8 cellular contexts compared by ENCODE assay signal in the genomic region with DNA sequence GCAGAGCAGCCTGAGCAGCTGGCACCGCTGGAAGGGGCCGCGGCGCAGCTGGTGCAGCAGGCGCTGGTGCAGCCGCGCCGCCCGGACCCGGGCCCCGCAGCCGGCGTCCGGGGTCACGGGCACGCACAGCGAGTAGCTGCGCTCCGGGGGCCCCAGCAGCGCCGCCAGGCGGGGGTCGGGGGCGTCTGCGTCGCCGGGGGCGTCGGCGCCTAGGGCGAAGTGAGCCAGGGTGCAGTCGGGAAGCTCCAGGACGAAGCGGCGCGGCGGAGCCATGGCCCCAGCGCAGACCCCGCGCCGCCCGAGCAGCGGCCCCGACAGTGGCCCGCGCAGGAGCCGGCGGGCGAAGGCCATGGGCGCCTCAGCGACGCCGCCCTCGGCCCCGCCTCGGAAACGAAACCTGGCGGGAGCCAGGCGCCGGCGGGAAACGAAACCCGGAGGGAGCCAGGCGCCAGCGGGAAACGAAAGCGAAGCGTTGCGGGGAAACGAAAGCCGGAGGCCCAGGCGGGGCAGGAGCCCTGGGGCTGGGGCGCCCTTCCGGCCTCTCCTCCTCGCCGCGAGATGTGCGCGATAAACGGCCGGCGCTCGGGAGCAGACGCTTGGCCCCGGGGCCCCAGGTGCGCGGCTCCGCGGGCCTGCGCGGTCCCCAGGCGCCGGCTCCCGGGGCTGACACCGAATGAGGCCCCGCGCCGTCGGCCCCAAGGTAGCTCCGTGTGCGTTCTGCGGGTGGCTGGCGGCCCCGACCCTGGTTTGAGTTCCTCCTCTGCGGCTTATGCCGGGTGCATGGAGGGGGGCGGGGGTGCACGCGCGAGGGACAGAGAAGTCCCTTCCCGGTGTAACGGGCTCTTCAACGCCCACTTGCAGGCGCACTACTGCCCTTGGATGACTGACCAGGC. TPM values are rescaled to one million over a fixed set of nuclear protein-coding genes. Genes with fewer than 3 reads are reported as not detected.
DNase-seq lines count a peak whose midpoint lies in the region; ATAC-seq and TF ChIP-seq lines count a peak whose summit lies in the region.

A gene with protein sequence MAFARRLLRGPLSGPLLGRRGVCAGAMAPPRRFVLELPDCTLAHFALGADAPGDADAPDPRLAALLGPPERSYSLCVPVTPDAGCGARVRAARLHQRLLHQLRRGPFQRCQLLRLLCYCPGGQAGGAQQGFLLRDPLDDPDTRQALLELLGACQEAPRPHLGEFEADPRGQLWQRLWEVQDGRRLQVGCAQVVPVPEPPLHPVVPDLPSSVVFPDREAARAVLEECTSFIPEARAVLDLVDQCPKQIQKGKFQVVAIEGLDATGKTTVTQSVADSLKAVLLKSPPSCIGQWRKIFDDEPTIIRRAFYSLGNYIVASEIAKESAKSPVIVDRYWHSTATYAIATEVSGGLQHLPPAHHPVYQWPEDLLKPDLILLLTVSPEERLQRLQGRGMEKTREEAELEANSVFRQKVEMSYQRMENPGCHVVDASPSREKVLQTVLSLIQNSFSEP (minus strand): TSS at position 562 of the 893 bp plus-strand sequence. CDS start 211 bp downstream, at position 351.

- peaks cover 35% of the 10 kb centered on the region for H3K36me3 Mint-ChIP-seq in WTC11

- no peaks in the 10 kb centered on the region for H3K27me3 ChIP-seq in layer of hippocampus (ENCODE audit: control insufficient read depth, insufficient read depth, low read length)

- no peak within 1 kb of the TSS for H3K27ac Mint-ChIP-seq in WTC11

- POLR2A ChIA-PET in WTC11 (lab: Charles Lee) = no interaction called here

- H3K4me3 ChIP-seq in HFF-Myc (replicated peaks; ENCODE audit: low read depth, low read length) = peak within 1 kb of the TSS; percentile 48

- peaks cover 68% of the 10 kb centered on the region for H3K9me3 Mint-ChIP-seq in WTC11

- H3K27ac ChIP-seq in caudate nucleus (ENCODE audit: low read depth, low read length) (peak within 1 kb of the TSS; percentile 39), layer of hippocampus (ENCODE audit: low read depth, low read length) (peak within 1 kb of the TSS; percentile 68)

- DNase-seq in NCI-H187 (lab: John Stamatoyannopoulos, UW) (peak; percentile 64 to 69), NCI-H187 treated with DMSO at 0.1 percent for 48 hours (lab: John Stamatoyannopoulos, UW) (no peak), HFF-Myc (ENCODE audit: extremely low read depth, low read depth) (no peak), MV-4-11 (lab: John Stamatoyannopoulos, UW) (peak; percentile 81), WTC11 (ENCODE audit: low spot score) (peak; percentile 36), caudate nucleus (lab: John Stamatoyannopoulos, UW) (peak in 35 of 61 donors; percentile 17 to 81 (median 50))
- peak; percentile 77 for DNase-seq in stimulated activated CD4-positive, alpha-beta T cell treated with anti-CD3 and anti-CD28 coated beads, Interleukin-4, amount 100 ng/mL, for 1 hour

- no peak for TF ChIP-seq CTCF in HFF-Myc (IDR thresholded peaks at IDR 0.05; ENCODE audit: low read depth, low read length, missing control alignments)
- TF ChIP-seq CTCF in WTC11 (IDR thresholded peaks at IDR 0.05) = no peak

- CTCF ChIA-PET in WTC11 (lab: Charles Lee) = interaction anchor here (0.6 to 1.2 kb wide), 2 partner anchors 32 to 53 kb away, joined by 3 read pairs; no protein-coding TSS in a partner anchor

- peaks cover 66% of the 10 kb centered on the region for H3K27me3 Mint-ChIP-seq in WTC11 (ENCODE audit: low read depth)

- peaks cover 4% of the 10 kb centered on the region; the same call in 1 of the 2 replicates for H3K4me1 Mint-ChIP-seq in WTC11

- peak; percentile 71 for ATAC-seq in WTC11

- peak within 1 kb of the TSS; percentile 73 for H3K4me3 Mint-ChIP-seq in WTC11

TF ChIP-seq in WTC11, 78 proteins besides CTCF, POLR2A, EP300 and RAD21:
- TF ChIP-seq NFATC4 (CRISPR knock-in tag; IDR thresholded peaks at IDR 0.05) (no peak), ETV6 (CRISPR knock-in tag; IDR thresholded peaks at IDR 0.05) (no peak), FOXP1 (CRISPR knock-in tag; IDR thresholded peaks at IDR 0.05; ENCODE audit: borderline replicate concordance) (no peak), TEAD1 (CRISPR knock-in tag; IDR thresholded peaks at IDR 0.05) (no peak), SMAD4 (CRISPR knock-in tag; IDR thresholded peaks at IDR 0.05) (no peak), NFYB (CRISPR knock-in tag; conservative IDR thresholded peaks at IDR 0.05; ENCODE audit: low read depth) (no peak), CBFB (CRISPR knock-in tag; IDR thresholded peaks at IDR 0.05; ENCODE audit: low read depth) (no peak), ZBTB21 (CRISPR knock-in tag; IDR thresholded peaks at IDR 0.05; ENCODE audit: borderline replicate concordance) (no peak), SP1 (CRISPR knock-in tag; conservative IDR thresholded peaks at IDR 0.05) (no peak), RORB (CRISPR knock-in tag; IDR thresholded peaks at IDR 0.05) (no peak)
- TF ChIP-seq, protein P1, sequence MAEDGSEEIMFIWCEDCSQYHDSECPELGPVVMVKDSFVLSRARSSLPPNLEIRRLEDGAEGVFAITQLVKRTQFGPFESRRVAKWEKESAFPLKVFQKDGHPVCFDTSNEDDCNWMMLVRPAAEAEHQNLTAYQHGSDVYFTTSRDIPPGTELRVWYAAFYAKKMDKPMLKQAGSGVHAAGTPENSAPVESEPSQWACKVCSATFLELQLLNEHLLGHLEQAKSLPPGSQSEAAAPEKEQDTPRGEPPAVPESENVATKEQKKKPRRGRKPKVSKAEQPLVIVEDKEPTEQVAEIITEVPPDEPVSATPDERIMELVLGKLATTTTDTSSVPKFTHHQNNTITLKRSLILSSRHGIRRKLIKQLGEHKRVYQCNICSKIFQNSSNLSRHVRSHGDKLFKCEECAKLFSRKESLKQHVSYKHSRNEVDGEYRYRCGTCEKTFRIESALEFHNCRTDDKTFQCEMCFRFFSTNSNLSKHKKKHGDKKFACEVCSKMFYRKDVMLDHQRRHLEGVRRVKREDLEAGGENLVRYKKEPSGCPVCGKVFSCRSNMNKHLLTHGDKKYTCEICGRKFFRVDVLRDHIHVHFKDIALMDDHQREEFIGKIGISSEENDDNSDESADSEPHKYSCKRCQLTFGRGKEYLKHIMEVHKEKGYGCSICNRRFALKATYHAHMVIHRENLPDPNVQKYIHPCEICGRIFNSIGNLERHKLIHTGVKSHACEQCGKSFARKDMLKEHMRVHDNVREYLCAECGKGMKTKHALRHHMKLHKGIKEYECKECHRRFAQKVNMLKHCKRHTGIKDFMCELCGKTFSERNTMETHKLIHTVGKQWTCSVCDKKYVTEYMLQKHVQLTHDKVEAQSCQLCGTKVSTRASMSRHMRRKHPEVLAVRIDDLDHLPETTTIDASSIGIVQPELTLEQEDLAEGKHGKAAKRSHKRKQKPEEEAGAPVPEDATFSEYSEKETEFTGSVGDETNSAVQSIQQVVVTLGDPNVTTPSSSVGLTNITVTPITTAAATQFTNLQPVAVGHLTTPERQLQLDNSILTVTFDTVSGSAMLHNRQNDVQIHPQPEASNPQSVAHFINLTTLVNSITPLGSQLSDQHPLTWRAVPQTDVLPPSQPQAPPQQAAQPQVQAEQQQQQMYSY (CRISPR knock-in tag; IDR thresholded peaks at IDR 0.05) = no peak; the same call in 1 of the 2 replicates
- TF ChIP-seq, protein P2, sequence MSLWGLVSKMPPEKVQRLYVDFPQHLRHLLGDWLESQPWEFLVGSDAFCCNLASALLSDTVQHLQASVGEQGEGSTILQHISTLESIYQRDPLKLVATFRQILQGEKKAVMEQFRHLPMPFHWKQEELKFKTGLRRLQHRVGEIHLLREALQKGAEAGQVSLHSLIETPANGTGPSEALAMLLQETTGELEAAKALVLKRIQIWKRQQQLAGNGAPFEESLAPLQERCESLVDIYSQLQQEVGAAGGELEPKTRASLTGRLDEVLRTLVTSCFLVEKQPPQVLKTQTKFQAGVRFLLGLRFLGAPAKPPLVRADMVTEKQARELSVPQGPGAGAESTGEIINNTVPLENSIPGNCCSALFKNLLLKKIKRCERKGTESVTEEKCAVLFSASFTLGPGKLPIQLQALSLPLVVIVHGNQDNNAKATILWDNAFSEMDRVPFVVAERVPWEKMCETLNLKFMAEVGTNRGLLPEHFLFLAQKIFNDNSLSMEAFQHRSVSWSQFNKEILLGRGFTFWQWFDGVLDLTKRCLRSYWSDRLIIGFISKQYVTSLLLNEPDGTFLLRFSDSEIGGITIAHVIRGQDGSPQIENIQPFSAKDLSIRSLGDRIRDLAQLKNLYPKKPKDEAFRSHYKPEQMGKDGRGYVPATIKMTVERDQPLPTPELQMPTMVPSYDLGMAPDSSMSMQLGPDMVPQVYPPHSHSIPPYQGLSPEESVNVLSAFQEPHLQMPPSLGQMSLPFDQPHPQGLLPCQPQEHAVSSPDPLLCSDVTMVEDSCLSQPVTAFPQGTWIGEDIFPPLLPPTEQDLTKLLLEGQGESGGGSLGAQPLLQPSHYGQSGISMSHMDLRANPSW (CRISPR knock-in tag; conservative IDR thresholded peaks at IDR 0.05; ENCODE audit: low read depth) = no peak
- TF ChIP-seq, protein P3, sequence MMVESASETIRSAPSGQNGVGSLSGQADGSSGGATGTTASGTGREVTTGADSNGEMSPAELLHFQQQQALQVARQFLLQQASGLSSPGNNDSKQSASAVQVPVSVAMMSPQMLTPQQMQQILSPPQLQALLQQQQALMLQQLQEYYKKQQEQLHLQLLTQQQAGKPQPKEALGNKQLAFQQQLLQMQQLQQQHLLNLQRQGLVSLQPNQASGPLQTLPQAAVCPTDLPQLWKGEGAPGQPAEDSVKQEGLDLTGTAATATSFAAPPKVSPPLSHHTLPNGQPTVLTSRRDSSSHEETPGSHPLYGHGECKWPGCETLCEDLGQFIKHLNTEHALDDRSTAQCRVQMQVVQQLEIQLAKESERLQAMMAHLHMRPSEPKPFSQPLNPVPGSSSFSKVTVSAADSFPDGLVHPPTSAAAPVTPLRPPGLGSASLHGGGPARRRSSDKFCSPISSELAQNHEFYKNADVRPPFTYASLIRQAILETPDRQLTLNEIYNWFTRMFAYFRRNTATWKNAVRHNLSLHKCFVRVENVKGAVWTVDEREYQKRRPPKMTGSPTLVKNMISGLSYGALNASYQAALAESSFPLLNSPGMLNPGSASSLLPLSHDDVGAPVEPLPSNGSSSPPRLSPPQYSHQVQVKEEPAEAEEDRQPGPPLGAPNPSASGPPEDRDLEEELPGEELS (CRISPR knock-in tag; IDR thresholded peaks at IDR 0.05) = no peak
- TF ChIP-seq, protein P4, sequence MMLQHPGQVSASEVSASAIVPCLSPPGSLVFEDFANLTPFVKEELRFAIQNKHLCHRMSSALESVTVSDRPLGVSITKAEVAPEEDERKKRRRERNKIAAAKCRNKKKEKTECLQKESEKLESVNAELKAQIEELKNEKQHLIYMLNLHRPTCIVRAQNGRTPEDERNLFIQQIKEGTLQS (CRISPR knock-in tag; conservative IDR thresholded peaks at IDR 0.05) = no peak

RNA-seq across cellular contexts. Expression of the gene that starts here (rescaled TPM):
- 0.13 to 0.32 TPM (median 0.16 TPM) in 3 replicates for total RNA-seq in WTC11 (2021)

Comparison
In these comparisons a context has a peak if more than half of its experiments do, and no peak if none do; other contexts are left out.
1. DNase-seq: peak in NCI-H187 (2 of 2), MV-4-11 (single experiment), caudate nucleus (35 of 61) and stimulated activated CD4-positive, alpha-beta T cell treated with anti-CD3 and anti-CD28 coated beads, Interleukin-4, amount 100 ng/mL, for 1 hour (single experiment); none in NCI-H187 treated with DMSO at 0.1 percent for 48 hours (single experiment) and HFF-Myc (single experiment).
2. Peak in DNase-seq and ATAC-seq in WTC11; RNA of the gene not detected or under 1 TPM.